ENCODE assay signal across 31 cellular contexts in genomic region chr6:160269771-160270170, GRCh38. TPM values are rescaled to one million over a fixed set of nuclear protein-coding genes. Genes with fewer than 3 reads are reported as not detected.
"Had no signal": no experiment of that assay in that cellular context is flagged by ENCODE, and none has a peak within 500 bp of the region (broad histone marks: within the 10 kb centered on the region; RNA-seq: fewer than 3 reads in every experiment).

No MANE protein-coding gene starts in this region.

- H3K27me3 ChIP-seq: stomach, suprapubic skin, testis, thyroid gland, tibial artery, tibial nerve, transverse colon, upper lobe of left lung, upper lobe of right lung, uterus, vagina had no signal

- H3K27ac Mint-ChIP-seq: stimulated activated effector memory CD8-positive, alpha-beta T cell treated with anti-CD3 and anti-CD28 coated beads, Interleukin-12 subunit alpha, Interleukin-12 subunit beta, amount 100 ng/mL, for 72 hours; stimulated activated memory B cell treated with anti-CD40 and anti-IgM and Interleukin-4, amounts not matched to agents 10 μg/mL and 1 μg/mL and 100 μg/mL, for 72 hours; stimulated activated naive B cell treated with anti-CD40 and anti-IgM and Interleukin-4, amounts not matched to agents 10 μg/mL and 1 μg/mL and 100 μg/mL, for 72 hours; stimulated activated naive CD8-positive, alpha-beta T cell treated with anti-CD3 and anti-CD28 coated beads, Interleukin-15, amount 100 ng/mL, for 72 hours; stimulated activated naive CD8-positive, alpha-beta T cell treated with anti-CD3 and anti-CD28 coated beads, Interleukin-15, Interleukin-2, amounts not matched to agents 100 ng/mL and 50 ng/mL, for 24 hours; type B pancreatic cell had no signal

- ATAC-seq: stimulated activated effector memory CD8-positive, alpha-beta T cell treated with anti-CD3 and anti-CD28 coated beads, Interleukin-12 subunit alpha, Interleukin-12 subunit beta, amount 100 ng/mL, for 72 hours; stimulated activated memory B cell treated with anti-CD40 and anti-IgM and Interleukin-4, amounts not matched to agents 10 μg/mL and 1 μg/mL and 100 μg/mL, for 72 hours; stimulated activated naive B cell treated with anti-CD40 and anti-IgM and Interleukin-4, amounts not matched to agents 10 μg/mL and 1 μg/mL and 100 μg/mL, for 72 hours; stimulated activated naive CD8-positive, alpha-beta T cell treated with anti-CD3 and anti-CD28 coated beads, Interleukin-15, amount 100 ng/mL, for 72 hours; stimulated activated naive CD8-positive, alpha-beta T cell treated with anti-CD3 and anti-CD28 coated beads, Interleukin-15, Interleukin-2, amounts not matched to agents 100 U/mL and 50 U/mL, for 24 hours; upper lobe of right lung had no signal

- H3K9me3 ChIP-seq: stomach, suprapubic skin, testis, thoracic aorta, thyroid gland, tibial artery, tibial nerve, transverse colon, upper lobe of left lung, upper lobe of right lung, uterus, vagina had no signal

- H3K9me3 Mint-ChIP-seq: stimulated activated effector memory CD8-positive, alpha-beta T cell treated with anti-CD3 and anti-CD28 coated beads, Interleukin-12 subunit alpha, Interleukin-12 subunit beta, amount 100 ng/mL, for 72 hours; stimulated activated memory B cell treated with anti-CD40 and anti-IgM and Interleukin-4, amounts not matched to agents 10 μg/mL and 1 μg/mL and 100 μg/mL, for 72 hours; stimulated activated naive B cell treated with anti-CD40 and anti-IgM and Interleukin-4, amounts not matched to agents 10 μg/mL and 1 μg/mL and 100 μg/mL, for 72 hours; stimulated activated naive CD8-positive, alpha-beta T cell treated with anti-CD3 and anti-CD28 coated beads, Interleukin-15, amount 100 ng/mL, for 72 hours; stimulated activated naive CD8-positive, alpha-beta T cell treated with anti-CD3 and anti-CD28 coated beads, Interleukin-15, Interleukin-2, amounts not matched to agents 100 ng/mL and 50 ng/mL, for 24 hours; type B pancreatic cell had no signal

- H3K4me3 Mint-ChIP-seq: stimulated activated effector memory CD8-positive, alpha-beta T cell treated with anti-CD3 and anti-CD28 coated beads, Interleukin-12 subunit alpha, Interleukin-12 subunit beta, amount 100 ng/mL, for 72 hours; stimulated activated memory B cell treated with anti-CD40 and anti-IgM and Interleukin-4, amounts not matched to agents 10 μg/mL and 1 μg/mL and 100 μg/mL, for 72 hours; stimulated activated naive B cell treated with anti-CD40 and anti-IgM and Interleukin-4, amounts not matched to agents 10 μg/mL and 1 μg/mL and 100 μg/mL, for 72 hours; stimulated activated naive CD8-positive, alpha-beta T cell treated with anti-CD3 and anti-CD28 coated beads, Interleukin-15, amount 100 ng/mL, for 72 hours; stimulated activated naive CD8-positive, alpha-beta T cell treated with anti-CD3 and anti-CD28 coated beads, Interleukin-15, Interleukin-2, amounts not matched to agents 100 ng/mL and 50 ng/mL, for 24 hours; type B pancreatic cell had no signal

- H3K27ac ChIP-seq: stomach, suprapubic skin, testis, thoracic aorta, thyroid gland, tibial artery, tibial nerve, transverse colon, upper lobe of left lung, upper lobe of right lung, uterus, vagina had no signal

- H3K36me3 Mint-ChIP-seq: stimulated activated effector memory CD8-positive, alpha-beta T cell treated with anti-CD3 and anti-CD28 coated beads, Interleukin-12 subunit alpha, Interleukin-12 subunit beta, amount 100 ng/mL, for 72 hours; stimulated activated memory B cell treated with anti-CD40 and anti-IgM and Interleukin-4, amounts not matched to agents 10 μg/mL and 1 μg/mL and 100 μg/mL, for 72 hours; stimulated activated naive B cell treated with anti-CD40 and anti-IgM and Interleukin-4, amounts not matched to agents 10 μg/mL and 1 μg/mL and 100 μg/mL, for 72 hours; type B pancreatic cell had no signal

- H3K36me3 ChIP-seq: stomach, suprapubic skin, thoracic aorta, thyroid gland, tibial artery, tibial nerve, transverse colon, upper lobe of left lung, upper lobe of right lung, uterus, vagina had no signal

- DNase-seq: stimulated activated CD4-positive, alpha-beta T cell treated with anti-CD3 and anti-CD28 coated beads, Interleukin-2, amount 100 ng/mL, for 48 hours; stimulated activated CD4-positive, alpha-beta T cell treated with anti-CD3 and anti-CD28 coated beads, Interleukin-4, amount 100 ng/mL, for 1 hour; stimulated activated CD4-positive, alpha-beta T cell treated with anti-CD3 and anti-CD28 coated beads, Interleukin-4, amount 100 ng/mL, for 24 hours; stimulated activated CD4-positive, alpha-beta T cell treated with anti-CD3 and anti-CD28 coated beads, Interleukin-4, amount 100 ng/mL, for 4 hours; stimulated activated CD8-positive, alpha-beta memory T cell treated with anti-CD3 and anti-CD28 coated beads, Interleukin-4, amount 100 ng/mL, for 48 hours; stimulated activated naive B cell treated with anti-CD40 and anti-IgM and Interleukin-4, amounts not matched to agents 10 μg/mL and 1 μg/mL and 100 μg/mL, for 72 hours; stimulated activated naive CD4-positive, alpha-beta T cell; stimulated activated naive CD4-positive, alpha-beta T cell treated with Interleukin-2 at 50 U/mL for 16 hours; stimulated activated naive CD8-positive, alpha-beta T cell treated with anti-CD3 and anti-CD28 coated beads, Interleukin-15, amount 100 ng/mL, for 72 hours; stimulated activated naive CD8-positive, alpha-beta T cell treated with anti-CD3 and anti-CD28 coated beads, Interleukin-15, Interleukin-2, amounts not matched to agents 100 U/mL and 50 U/mL, for 24 hours; stomach; substantia nigra; testis; thyroid gland; transverse colon; trophoblast cell; upper lobe of left lung; upper lobe of right lung; uterus had no signal

- H3K4me3 ChIP-seq: stomach, suprapubic skin, testis, thoracic aorta, thyroid gland, tibial artery, tibial nerve, transverse colon, upper lobe of left lung, upper lobe of right lung, uterus, vagina had no signal

- H3K4me1 ChIP-seq: stomach, suprapubic skin, testis, thyroid gland, tibial nerve, upper lobe of left lung, upper lobe of right lung, uterus, vagina had no signal

RNA-seq across cellular contexts. Expression of gene SLC22A2, which starts 11.2 kb away (rescaled TPM):
- total RNA-seq: stomach, subcutaneous adipose tissue, suprapubic skin, thoracic aorta, thyroid gland, tibial nerve, transverse colon, upper lobe of left lung, upper lobe of right lung, ureter, urinary bladder, vagina had no signal
- polyA plus RNA-seq: stomach had no signal
